ENCODE assay signal across 17 cellular contexts in genomic region chr7:101549734-101550133, GRCh38.
"Had no signal": no experiment of that assay in that cellular context is flagged by ENCODE, and none has a peak within 500 bp of the region (broad histone marks: within the 10 kb centered on the region; RNA-seq: fewer than 3 reads in every experiment).

No MANE protein-coding gene starts in this region.

- H3K4me3 ChIP-seq: adrenal gland, coronary artery, mucosa of descending colon, psoas muscle, suprapubic skin had no signal

- H3K9me3 ChIP-seq: adrenal gland, mucosa of descending colon, psoas muscle, suprapubic skin had no signal

- H3K27ac ChIP-seq: adrenal gland, coronary artery, psoas muscle, suprapubic skin had no signal

- H3K9me3 Mint-ChIP-seq: activated T-cell treated with anti-CD3 and anti-CD28 coated beads, Interleukin-2, amount 50 U/mL, for 72 hours; naive thymus-derived CD8-positive, alpha-beta T cell; T-helper 2 cell treated with Interferon-gamma antibody and Interleukin-4, amounts not matched to agents 5 μg/mL and 100 μg/mL, for 36 hours had no signal

- H3K27ac Mint-ChIP-seq: activated T-cell treated with anti-CD3 and anti-CD28 coated beads, Interleukin-2, amount 50 U/mL, for 72 hours; naive thymus-derived CD8-positive, alpha-beta T cell; T-helper 2 cell treated with Interferon-gamma antibody and Interleukin-4, amounts not matched to agents 5 μg/mL and 100 μg/mL, for 36 hours had no signal

- H3K27me3 ChIP-seq: adrenal gland had no signal

- DNase-seq: activated CD4-positive, alpha-beta T cell treated with anti-CD3 and anti-CD28 coated beads, Interleukin-2, amount 50 U/mL, for 4 hours; activated CD4-positive, CD25-positive, alpha-beta regulatory T cell treated with anti-CD3 and anti-CD28 coated beads, Interleukin-2, amount 50 U/mL, for 72 hours; activated naive CD4-positive, alpha-beta T cell treated with anti-CD3 and anti-CD28 coated beads, Interleukin-2, amount 50 U/mL, for 16 hours; activated T-cell treated with anti-CD3 and anti-CD28 coated beads, Interleukin-2, amount 50 U/mL, for 72 hours; caudate nucleus; effector CD8-positive, alpha-beta T cell; hypothalamus; left cardiac atrium; mucosa of descending colon; psoas muscle; stimulated activated CD4-positive, alpha-beta T cell treated with anti-CD3 and anti-CD28 coated beads, Interleukin-2, amount 100 ng/mL, for 48 hours; stimulated activated naive CD8-positive, alpha-beta T cell treated with anti-CD3 and anti-CD28 coated beads, Interleukin-15, Interleukin-2, amounts not matched to agents 100 U/mL and 50 U/mL, for 24 hours had no signal

- H3K4me1 Mint-ChIP-seq: naive thymus-derived CD8-positive, alpha-beta T cell had no signal

- ATAC-seq: activated T-cell treated with anti-CD3 and anti-CD28 coated beads, Interleukin-2, amount 50 U/mL, for 72 hours; left cardiac atrium; mucosa of descending colon; naive thymus-derived CD8-positive, alpha-beta T cell; psoas muscle; stimulated activated naive CD8-positive, alpha-beta T cell treated with anti-CD3 and anti-CD28 coated beads, Interleukin-15, Interleukin-2, amounts not matched to agents 100 U/mL and 50 U/mL, for 24 hours had no signal

- H3K36me3 ChIP-seq: adrenal gland, suprapubic skin had no signal

- H3K4me3 Mint-ChIP-seq: activated T-cell treated with anti-CD3 and anti-CD28 coated beads, Interleukin-2, amount 50 U/mL, for 72 hours; naive thymus-derived CD8-positive, alpha-beta T cell; T-helper 2 cell treated with Interferon-gamma antibody and Interleukin-4, amounts not matched to agents 5 μg/mL and 100 μg/mL, for 36 hours had no signal

- H3K4me1 ChIP-seq: adrenal gland, psoas muscle, suprapubic skin had no signal

- H3K36me3 Mint-ChIP-seq: naive thymus-derived CD8-positive, alpha-beta T cell had no signal
